In the genomic region with DNA sequence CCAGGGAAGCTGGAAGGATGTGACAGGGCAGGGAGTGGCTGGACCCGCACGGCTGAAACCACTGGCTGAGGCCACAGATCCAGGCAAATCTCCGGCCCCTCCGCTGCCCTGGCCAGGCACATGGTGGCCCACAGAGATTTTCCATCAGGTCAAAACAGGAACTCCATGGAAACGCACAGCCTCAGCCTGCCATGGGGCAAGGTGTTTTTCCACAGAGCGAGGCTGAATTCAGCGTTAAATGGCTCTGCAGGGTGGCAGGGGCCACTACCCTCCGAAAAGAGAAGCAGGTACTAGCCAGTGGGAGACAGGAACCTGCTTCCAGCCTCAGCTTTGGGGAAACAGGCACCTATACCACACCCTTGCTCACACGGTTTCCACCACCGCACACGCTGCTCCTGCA, we compare ENCODE assay signal across 19 cellular contexts. TPM values are rescaled to one million over a fixed set of nuclear protein-coding genes. Genes with fewer than 3 reads are reported as not detected.
DNase-seq lines count a peak whose midpoint lies in the region; ATAC-seq, FAIRE-seq and TF ChIP-seq lines count a peak whose summit lies in the region.
"Had no signal": no experiment of that assay in that cellular context is flagged by ENCODE, and none has a peak within 500 bp of the region (broad histone marks: within the 10 kb centered on the region; RNA-seq: fewer than 3 reads in every experiment).

No MANE protein-coding gene starts in this region.

- DNase-seq in activated T-cell treated with anti-CD3 and anti-CD28 coated beads, Interleukin-2, amount 50 U/mL, for 72 hours: no peak
- DNase-seq in activated T-cell treated with anti-CD3 and anti-CD28 coated beads, Interleukin-2, amount 50 U/mL, for 48 hours: no peak
- DNase-seq in GM12878 (ENCODE audit: low read depth, low spot score) (no peak), upper lobe of right lung (no peak), AG20443 (ENCODE audit: low spot score) (no peak), OCI-M1 (lab: John Stamatoyannopoulos, UW) (no peak)
- no peak for DNase-seq in naive thymus-derived CD8-positive, alpha-beta T cell
- DNase-seq: activated naive CD4-positive, alpha-beta T cell treated with anti-CD3 and anti-CD28 coated beads for 36 hours; Caco-2; dermis blood vessel endothelial cell; esophagus squamous epithelium; NCI-H1417 treated with DMSO at 0.1 percent for 48 hours; NCI-H82; stimulated activated CD4-positive, alpha-beta T cell treated with anti-CD3 and anti-CD28 coated beads, Interleukin-4, amount 100 ng/mL, for 24 hours had no signal

- TF ChIP-seq RAD21 in GM12878 (IDR thresholded peaks at IDR 0.05; ENCODE audit: insufficient read depth, low read depth, low read length): no peak

- H3K27ac ChIP-seq in GM12878 (ENCODE audit: control insufficient read depth, insufficient read depth) (peak overlapping the region; percentile 69), upper lobe of right lung (peak overlapping the region; percentile 65)

- H3K4me1 Mint-ChIP-seq in activated T-cell treated with anti-CD3 and anti-CD28 coated beads, Interleukin-2, amount 50 U/mL, for 72 hours (ENCODE audit: low read depth): peaks cover 78% of the 10 kb centered on the region
- H3K4me1 Mint-ChIP-seq in naive thymus-derived CD8-positive, alpha-beta T cell: peaks cover 41 to 84% (median 78%) of the 10 kb centered on the region in 4 donors

- peaks cover 7 to 8% of the 10 kb centered on the region in 2 donors for H3K9me3 Mint-ChIP-seq in activated T-cell treated with anti-CD3 and anti-CD28 coated beads, Interleukin-2, amount 50 U/mL, for 72 hours
- peaks cover 0 to 6% (median 2%) of the 10 kb centered on the region in 9 donors for H3K9me3 Mint-ChIP-seq in naive thymus-derived CD8-positive, alpha-beta T cell

- TF ChIP-seq EP300 in GM12878 (IDR thresholded peaks at IDR 0.05; ENCODE audit: borderline replicate concordance in 1 of 2, control insufficient read depth in 1 of 2, low read depth in 2 of 2, low read length in 2 of 2): no peak

- WGBS in GM12878 (ENCODE audit: insufficient coverage, insufficient replicate concordance, low lambda C conversion rate, missing lambda C conversion rate): 87% methylated on average over 11 of the region's 11 CpGs

- ATAC-seq in activated T-cell treated with anti-CD3 and anti-CD28 coated beads, Interleukin-2, amount 50 U/mL, for 72 hours (replicated peaks in 1 of 2): no peak
- ATAC-seq in GM12878 (no peak), upper lobe of right lung (no peak), GM19452 (IDR thresholded peaks at IDR 0.05; ENCODE audit: unreplicated experiment) (no peak)
- ATAC-seq in naive thymus-derived CD8-positive, alpha-beta T cell: no peak
- ATAC-seq: body of pancreas had no signal

- H3K4me3 ChIP-seq in GM12878: 0 out of 2 replicates have a peak overlapping the region, but pooled peaks have one; percentile 28
- H3K4me3 ChIP-seq in upper lobe of right lung: no peak overlapping the region
- H3K4me3 ChIP-seq: body of pancreas, esophagus squamous epithelium had no signal

- RAD21 ChIA-PET in GM12878 (lab: Charles Lee; ENCODE audit: unreplicated experiment): interaction anchor here (0.6 to 1.3 kb wide), 3 partner anchors 9 to 34 kb away, joined by 3 to 5 read pairs (median 3); no protein-coding TSS in a partner anchor

- SMC1A ChIA-PET in GM12878 (lab: Charles Lee; ENCODE audit: uncharacterized antibody, unreplicated experiment): interaction anchor here (1.6 to 4.0 kb wide), 2 partner anchors 9 to 14 kb away, joined by 5 to 15 read pairs; no protein-coding TSS in a partner anchor

- TF ChIP-seq POLR2A in GM12878 (IDR thresholded peaks at IDR 0.05; ENCODE audit: low read depth, low read length): no peak

- BruUV-seq in GM12878 (replicated peaks; lab: Mats Ljungman, UMichigan): no TSS peak

- intact Hi-C loops in GM12878 (cut with micrococcal nuclease; ENCODE audit: unreplicated experiment) (no loop called here), upper lobe of right lung (cut with DNase I) (no loop called here)

- TF ChIP-seq CTCF in GM12878 (IDR thresholded peaks at IDR 0.05 in 2 of 3, conservative IDR thresholded peaks at IDR 0.05 in 1 of 3; ENCODE audit: control insufficient read depth in 2 of 3, extremely low read depth in 1 of 3, insufficient read depth in 1 of 3, low read depth in 3 of 3, low read length in 3 of 3) (no peak), upper lobe of right lung (IDR thresholded peaks at IDR 0.05) (no peak)

- H3K36me3 Mint-ChIP-seq in activated T-cell treated with anti-CD3 and anti-CD28 coated beads, Interleukin-2, amount 50 U/mL, for 72 hours (ENCODE audit: insufficient read depth in 2 of 2): peaks cover 11 to 15% of the 10 kb centered on the region in 2 donors
- H3K36me3 Mint-ChIP-seq in naive thymus-derived CD8-positive, alpha-beta T cell: peaks cover 4 to 18% (median 9%) of the 10 kb centered on the region in 3 donors

- H3K79me2 ChIP-seq in GM12878 (ENCODE audit: control insufficient read depth, insufficient read depth, low read length): peaks cover 94% of the 10 kb centered on the region

- H3K9me3 ChIP-seq in GM12878 (replicated peaks; ENCODE audit: control insufficient read depth, insufficient read depth, low read length): peaks cover 31% of the 10 kb centered on the region
- peaks cover 1% of the 10 kb centered on the region for H3K9me3 ChIP-seq in upper lobe of right lung
- H3K9me3 ChIP-seq: body of pancreas had no signal

- H3K36me3 ChIP-seq in GM12878 (ENCODE audit: control insufficient read depth in 2 of 2, insufficient read depth in 2 of 2, low read length in 1 of 2) (peaks cover 5 to 33% of the 10 kb centered on the region in 2 experiments), upper lobe of right lung (no peaks in the 10 kb centered on the region)
- H3K36me3 ChIP-seq: esophagus squamous epithelium had no signal

- H3K4me3 Mint-ChIP-seq in activated T-cell treated with anti-CD3 and anti-CD28 coated beads, Interleukin-2, amount 50 U/mL, for 72 hours: no peak overlapping the region
- H3K4me3 Mint-ChIP-seq in naive thymus-derived CD8-positive, alpha-beta T cell: peak overlapping the region in 4 of 10 donors; percentile 28 to 80 (median 62)
- H3K4me3 Mint-ChIP-seq: activated naive CD4-positive, alpha-beta T cell treated with anti-CD3 and anti-CD28 coated beads for 36 hours; type B pancreatic cell had no signal

- H3K27me3 ChIP-seq in GM12878 (replicated peaks in 1 of 2; ENCODE audit: control insufficient read depth in 2 of 2, insufficient read depth in 2 of 2, low read length in 1 of 2) (no peaks in the 10 kb centered on the region), upper lobe of right lung (no peaks in the 10 kb centered on the region)
- H3K27me3 ChIP-seq: body of pancreas had no signal

- POLR2A ChIA-PET in GM12878 (lab: Charles Lee): interaction anchor here (0.5 to 0.6 kb wide), 2 partner anchors 16 to 130 kb away, joined by 3 to 6 read pairs; no protein-coding TSS in a partner anchor
- POLR2A ChIA-PET in naive thymus-derived CD8-positive, alpha-beta T cell (lab: Charles Lee): interaction anchor here (0.7 to 3.0 kb wide), 4 partner anchors 13 to 52 kb away, joined by 3 to 16 read pairs (median 4); partner anchors contain the start of gene PREX1

- peak overlapping the region; percentile 24; the same call in 1 of the 2 replicates for H3K9ac ChIP-seq in GM12878 (ENCODE audit: control insufficient read depth, insufficient read depth, low read length)

- FAIRE-seq in GM12878 (lab: Jason Lieb, UNC): no peak
- FAIRE-seq: H54, islet of Langerhans had no signal

- H3K27me3 Mint-ChIP-seq in activated T-cell treated with anti-CD3 and anti-CD28 coated beads, Interleukin-2, amount 50 U/mL, for 72 hours (ENCODE audit: low read depth): no peaks in the 10 kb centered on the region
- H3K27me3 Mint-ChIP-seq in naive thymus-derived CD8-positive, alpha-beta T cell: no peaks in the 10 kb centered on the region

- peak overlapping the region; percentile 9 for H3K27ac Mint-ChIP-seq in activated T-cell treated with anti-CD3 and anti-CD28 coated beads, Interleukin-2, amount 50 U/mL, for 72 hours
- peak overlapping the region in 8 of 10 donors; percentile 63 to 96 (median 82) for H3K27ac Mint-ChIP-seq in naive thymus-derived CD8-positive, alpha-beta T cell
- H3K27ac Mint-ChIP-seq: activated naive CD4-positive, alpha-beta T cell treated with anti-CD3 and anti-CD28 coated beads for 36 hours; type B pancreatic cell had no signal

- H3K4me1 ChIP-seq in GM12878 (ENCODE audit: control insufficient read depth, insufficient read depth, low read length) (peaks cover 42% of the 10 kb centered on the region), upper lobe of right lung (peaks cover 57% of the 10 kb centered on the region)
- H3K4me1 ChIP-seq: body of pancreas had no signal

- H4K20me1 ChIP-seq in GM12878 (ENCODE audit: control insufficient read depth, insufficient read depth): no peaks in the 10 kb centered on the region; the same call in 1 of the 2 replicates

- in situ Hi-C loops in GM12878 (cut with MboI): no loop called here

- H3K4me2 ChIP-seq in GM12878 (ENCODE audit: control insufficient read depth, insufficient read depth): peak overlapping the region; percentile 73

- CTCF ChIA-PET in GM12878 (lab: Yijun Ruan, JAX): interaction anchor here (1.1 kb wide), 1 partner anchor 34 kb away, joined by 3 read pairs; no protein-coding TSS in a partner anchor

- no peak overlapping the region for H2AFZ ChIP-seq in GM12878 (ENCODE audit: control insufficient read depth, low read depth, low read length)

TF ChIP-seq in GM12878, 131 proteins besides CTCF, POLR2A, EP300 and RAD21 (continues in another document):
- TF ChIP-seq CHD2 (IDR thresholded peaks at IDR 0.05; ENCODE audit: borderline replicate concordance, low read depth, low read length): no peak

RNA-seq across cellular contexts. Expression of gene PREX1, which starts 53.1 kb away (rescaled TPM):
- 100 to 1,000 TPM in 1 of 2 donors, 10 to 100 TPM in 1; 85.6 to 112 TPM for total RNA-seq in activated T-cell treated with anti-CD3 and anti-CD28 coated beads, Interleukin-2, amount 50 U/mL, for 72 hours
- 138 and 148 TPM in 2 replicates for total RNA-seq in GM12878 (2013; cell fraction: nucleolus; rRNA removed)
- 79.5 and 82.6 TPM in 2 replicates for total RNA-seq in GM12878 (2014; rRNA removed)
- 41.9 and 48.6 TPM in 2 replicates for total RNA-seq in GM12878 (2014; rRNA removed; fragmentation: Illumina TruSeq; extraction: Trizol)
- 108 and 114 TPM in 2 replicates for total RNA-seq in GM12878 (2021)
- 23.6 TPM for polyA plus RNA-seq in GM12878 (2011; ENCODE audit: low read depth)
- 16.3 and 29.3 TPM in 2 replicates for polyA plus RNA-seq in GM12878 (2011; rRNA removed)
- 30.8 and 32.4 TPM in 2 replicates for polyA plus RNA-seq in GM12878 (2011; cell fraction: cytosol; rRNA removed)
- 74.6 and 90.7 TPM in 2 replicates for polyA plus RNA-seq in GM12878 (2011; cell fraction: nucleus; rRNA removed)
- 56.3 and 62.3 TPM in 2 replicates for polyA plus RNA-seq in GM12878 (2012)
- 25.2 and 49.0 TPM in 2 replicates for polyA plus RNA-seq in GM12878 (2014; fragmentation: Illumina TruSeq; extraction: Trizol)
- polyA plus RNA-seq in GM12878 (2014; fragmentation: Nextera tagmentation; extraction: Ambion mirVana): 1 to 10 TPM; 2.6 to 6.7 TPM
- 60.5 and 76.1 TPM in 2 replicates for polyA plus RNA-seq in GM12878 (2014; rRNA removed)
- 10 to 100 TPM; 17.7 to 22.1 TPM for polyA plus RNA-seq in GM12878 (2016; fragmentation: Nextera tagmentation; extraction: Ambion mirVana)
- polyA minus RNA-seq in GM12878 (2011; rRNA and poly(A)+ RNA removed): 42.1 and 65.5 TPM in 2 replicates
- 21.6 and 22.1 TPM in 2 replicates for polyA minus RNA-seq in GM12878 (2011; cell fraction: cytosol; rRNA and poly(A)+ RNA removed)
- polyA minus RNA-seq in GM12878 (2011; cell fraction: nucleus; rRNA and poly(A)+ RNA removed): 31.8 and 50.9 TPM in 2 replicates
- 100 to 1,000 TPM; 140 to 141 TPM for total RNA-seq in naive thymus-derived CD8-positive, alpha-beta T cell
- polyA plus RNA-seq in naive thymus-derived CD8-positive, alpha-beta T cell: 10 to 100 TPM; 14.4 to 38.5 (median 20.9) TPM
- 66.0 TPM for total RNA-seq in upper lobe of right lung
